Comparison of ENCODE assay signal across 8 cellular contexts in genomic region chr18:46071615-46071893, GRCh38. TPM values are rescaled to one million over a fixed set of nuclear protein-coding genes. Genes with fewer than 3 reads are reported as not detected.
DNase-seq lines count a peak whose midpoint lies in the region; ATAC-seq and TF ChIP-seq lines count a peak whose summit lies in the region.

No MANE protein-coding gene starts in this region.

- intact Hi-C loops in right lobe of liver (cut with DNase I) (no loop called here), tibial artery (cut with DNase I; ENCODE audit: low total_unique reads) (loop anchor here (10.0 kb wide), 1 partner anchor 107 kb away; the partner anchor contains the start of gene EPG5)

- DNase-seq in astrocyte of the spinal cord (ENCODE audit: low read depth, low spot score) (no peak), right lobe of liver (no peak), tibial artery (no peak), NCI-H524 (lab: John Stamatoyannopoulos, UW) (no peak), SKM-1 treated with dmso at 0.1 percent for 144 hours (lab: John Stamatoyannopoulos, UW; ENCODE audit: unreplicated experiment) (no peak), NCI-H2081 (lab: John Stamatoyannopoulos, UW) (no peak)

- WGBS in right lobe of liver (ENCODE audit: insufficient coverage, low coverage, low lambda C conversion rate, missing lambda C conversion rate) = 0% methylated on average over 3 of the region's 17 CpGs

- H3K4me3 ChIP-seq in GM12875 (ENCODE audit: low read depth, low read length) = peak overlapping the region; percentile 97
- peak overlapping the region; percentile 57 for H3K4me3 ChIP-seq in astrocyte of the spinal cord (ENCODE audit: low read depth, low read length)
- peak overlapping the region; percentile 74 to 91 (median 83) for H3K4me3 ChIP-seq in right lobe of liver
- peak overlapping the region; percentile 77 to 84 for H3K4me3 ChIP-seq in tibial artery

- TF ChIP-seq POLR2A in right lobe of liver (IDR thresholded peaks at IDR 0.05) = no peak

- in situ Hi-C loops in astrocyte of the spinal cord (cut with HindIII; ENCODE audit: low sequenced_read_pairs) = no loop called here

- ATAC-seq in HG03159 (IDR thresholded peaks at IDR 0.05; ENCODE audit: unreplicated experiment) (peak; percentile 20), right lobe of liver (peak in 2 of 4 donors; percentile 0 to 4)

- H3K27me3 ChIP-seq in right lobe of liver (no peaks in the 10 kb centered on the region), tibial artery (no peaks in the 10 kb centered on the region)

- H3K27ac ChIP-seq in right lobe of liver = peak overlapping the region; percentile 51 to 82 (median 59)
- peak overlapping the region; percentile 73 to 77 for H3K27ac ChIP-seq in tibial artery

- TF ChIP-seq CTCF in GM12875 (IDR thresholded peaks at IDR 0.05; ENCODE audit: borderline replicate concordance, insufficient read depth, low read depth, low read length) (no peak), astrocyte of the spinal cord (IDR thresholded peaks at IDR 0.05; ENCODE audit: low read depth, low read length) (no peak), right lobe of liver (IDR thresholded peaks at IDR 0.05) (no peak), tibial artery (IDR thresholded peaks at IDR 0.05) (no peak)

- peaks cover 0 to 28% (median 6%) of the 10 kb centered on the region in 4 donors for H3K4me1 ChIP-seq in right lobe of liver
- H3K4me1 ChIP-seq in tibial artery = peaks cover 0 to 33% (median 19%) of the 10 kb centered on the region in 4 donors

- H3K9me3 ChIP-seq in right lobe of liver (no peaks in the 10 kb centered on the region), tibial artery (no peaks in the 10 kb centered on the region)

- H3K36me3 ChIP-seq in right lobe of liver (no peaks in the 10 kb centered on the region), tibial artery (no peaks in the 10 kb centered on the region)

RNA-seq across cellular contexts. Expression of gene PSTPIP2, which starts 0.5 kb away (rescaled TPM):
- total RNA-seq in right lobe of liver = 10 to 100 TPM in 2 of 6 experiments, 1 to 10 TPM in 4; 4.0 to 15.2 (median 8.6) TPM

RNA-seq across cellular contexts. Expression of gene ATP5F1A, which starts 26.5 kb away (rescaled TPM):
- 100 to 1,000 TPM; 243 to 405 (median 286) TPM for total RNA-seq in right lobe of liver

RNA-seq across cellular contexts. Expression of gene HAUS1, which starts 32.6 kb away (rescaled TPM):
- 10 to 100 TPM in 2 of 6 experiments, 1 to 10 TPM in 4; 4.0 to 15.4 (median 5.9) TPM for total RNA-seq in right lobe of liver
